ENCODE assay signal across 28 cellular contexts in the genomic region with DNA sequence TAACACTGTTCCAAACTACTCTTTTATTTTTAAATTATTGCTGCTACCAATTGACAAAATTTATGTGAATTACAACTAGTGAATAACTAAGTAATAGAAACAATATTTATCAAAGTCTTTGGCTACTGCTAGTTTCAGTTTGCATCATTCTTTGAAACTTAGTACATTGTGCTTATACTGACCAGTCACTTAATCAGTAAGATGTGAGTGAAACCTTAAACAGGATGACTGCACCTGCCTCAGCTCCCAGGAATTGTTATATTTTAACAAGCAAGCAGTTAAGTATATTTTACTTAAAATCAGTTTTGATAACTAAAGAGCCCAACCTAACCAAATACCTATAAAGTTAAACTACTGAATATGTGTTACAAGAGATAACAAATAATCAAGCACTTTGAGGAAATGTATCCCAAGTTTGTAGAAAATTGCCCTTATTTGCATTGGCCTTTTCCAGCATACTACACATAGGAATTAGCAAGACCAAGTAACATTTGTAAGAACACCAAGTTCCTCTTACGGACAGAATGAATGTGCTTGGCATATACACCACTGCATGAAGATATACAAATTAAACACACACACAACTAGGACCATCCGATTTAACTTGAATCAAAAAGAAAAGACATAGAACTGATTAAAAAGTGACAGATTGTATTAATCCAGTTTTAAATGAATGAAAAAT.
"Had no signal": no experiment of that assay in that cellular context is flagged by ENCODE, and none has a peak within 500 bp of the region (broad histone marks: within the 10 kb centered on the region; RNA-seq: fewer than 3 reads in every experiment).

No MANE protein-coding gene starts in this region.

- H3K9me3 Mint-ChIP-seq: activated CD4-positive, alpha-beta memory T cell treated with anti-CD3 and anti-CD28 coated beads for 36 hours; activated CD4-positive, alpha-beta T cell treated with anti-CD3 and anti-CD28 coated beads, Interleukin-2, amount 10 ng/mL, durations not matched to agents 24 days and 14 days; activated T-cell treated with anti-CD3 and anti-CD28 coated beads, Interleukin-2, amount 50 U/mL, for 4 hours; neural progenitor cell had no signal

- DNase-seq: activated CD4-positive, alpha-beta memory T cell treated with anti-CD3 and anti-CD28 coated beads for 36 hours; activated CD4-positive, alpha-beta T cell treated with anti-CD3 and anti-CD28 coated beads, Interleukin-2, amount 10 ng/mL, durations not matched to agents 24 days and 14 days; activated CD4-positive, CD25-positive, alpha-beta regulatory T cell treated with anti-CD3 and anti-CD28 coated beads, Interleukin-2, amount 50 U/mL, for 72 hours; activated naive CD4-positive, alpha-beta T cell treated with Interleukin-2 at 50 U/mL for 16 hours; activated T-cell treated with anti-CD3 and anti-CD28 coated beads, Interleukin-2, amount 50 U/mL, for 4 hours; anterior cingulate cortex; dermis blood vessel endothelial cell; effector CD4-positive, alpha-beta T cell; foreskin melanocyte; heart right ventricle; lower lobe of right lung; mesenchymal stem cell; naive thymus-derived CD8-positive, alpha-beta T cell; occipital lobe; posterior cingulate gyrus; right cardiac atrium; stimulated activated CD4-positive, alpha-beta T cell treated with anti-CD3 and anti-CD28 coated beads, Interleukin-15, amount 100 ng/mL, for 24 hours; stimulated activated CD4-positive, alpha-beta T cell treated with anti-CD3 and anti-CD28 coated beads, Interleukin-2, amount 100 ng/mL, for 24 hours; stimulated activated naive CD4-positive, alpha-beta T cell; tibial artery; upper lobe of right lung had no signal

- H3K27me3 ChIP-seq: esophagus muscularis mucosa, heart right ventricle, neural progenitor cell, suprapubic skin, tibial artery, upper lobe of right lung had no signal

- H3K27me3 Mint-ChIP-seq: activated T-helper 17 cell treated with anti-CD3 and anti-CD28 coated beads, Interleukin-2, amount 50 U/mL, for 72 hours had no signal

- H3K4me3 ChIP-seq: esophagus muscularis mucosa, heart right ventricle, lower lobe of right lung, neural progenitor cell, suprapubic skin, tibial artery, upper lobe of right lung had no signal

- FAIRE-seq: colon had no signal

- H3K27ac ChIP-seq: esophagus muscularis mucosa, heart right ventricle, lower lobe of right lung, neural progenitor cell, suprapubic skin, tibial artery, upper lobe of right lung had no signal

- H3K36me3 ChIP-seq: esophagus muscularis mucosa, heart right ventricle, lower lobe of right lung, neural progenitor cell, suprapubic skin, tibial artery, upper lobe of right lung had no signal

- H3K4me3 Mint-ChIP-seq: activated CD4-positive, alpha-beta memory T cell treated with anti-CD3 and anti-CD28 coated beads for 36 hours; activated CD4-positive, alpha-beta T cell treated with anti-CD3 and anti-CD28 coated beads, Interleukin-2, amount 10 ng/mL, durations not matched to agents 24 days and 14 days; activated naive CD8-positive, alpha-beta T cell; activated T-cell treated with anti-CD3 and anti-CD28 coated beads, Interleukin-2, amount 50 U/mL, for 4 hours; activated T-helper 17 cell treated with anti-CD3 and anti-CD28 coated beads, Interleukin-2, amount 50 U/mL, for 72 hours; naive thymus-derived CD8-positive, alpha-beta T cell; neural progenitor cell had no signal

- H3K9me3 ChIP-seq: esophagus muscularis mucosa, heart right ventricle, lower lobe of right lung, suprapubic skin, tibial artery, upper lobe of right lung had no signal

- ATAC-seq: activated T-cell treated with anti-CD3 and anti-CD28 coated beads, Interleukin-2, amount 50 U/mL, for 4 hours; activated T-helper 17 cell treated with anti-CD3 and anti-CD28 coated beads, Interleukin-2, amount 50 U/mL, for 72 hours; heart right ventricle; left lobe of liver; lower lobe of right lung; naive thymus-derived CD8-positive, alpha-beta T cell; right cardiac atrium; upper lobe of right lung had no signal

- H3K27ac Mint-ChIP-seq: activated CD4-positive, alpha-beta memory T cell treated with anti-CD3 and anti-CD28 coated beads for 36 hours; activated CD4-positive, alpha-beta T cell treated with anti-CD3 and anti-CD28 coated beads, Interleukin-2, amount 10 ng/mL, durations not matched to agents 24 days and 14 days; activated naive CD8-positive, alpha-beta T cell; activated T-helper 17 cell treated with anti-CD3 and anti-CD28 coated beads, Interleukin-2, amount 50 U/mL, for 72 hours; naive thymus-derived CD8-positive, alpha-beta T cell; neural progenitor cell had no signal

- H3K4me1 ChIP-seq: esophagus muscularis mucosa, heart right ventricle, lower lobe of right lung, neural progenitor cell, suprapubic skin, tibial artery, upper lobe of right lung had no signal

- H3K36me3 Mint-ChIP-seq: activated CD4-positive, alpha-beta memory T cell treated with anti-CD3 and anti-CD28 coated beads for 36 hours; activated naive CD8-positive, alpha-beta T cell; naive thymus-derived CD8-positive, alpha-beta T cell; neural progenitor cell had no signal

- H3K4me1 Mint-ChIP-seq: activated CD4-positive, alpha-beta T cell treated with anti-CD3 and anti-CD28 coated beads, Interleukin-2, amount 10 ng/mL, durations not matched to agents 24 days and 14 days; activated T-helper 17 cell treated with anti-CD3 and anti-CD28 coated beads, Interleukin-2, amount 50 U/mL, for 72 hours; neural progenitor cell had no signal
